In genomic region chr14:61477845-61478438, GRCh38 we compare ENCODE assay signal across 8 cellular contexts.
DNase-seq lines count a peak whose midpoint lies in the region; ATAC-seq and TF ChIP-seq lines count a peak whose summit lies in the region.

No MANE protein-coding gene starts in this region.

- H3K9me3 Mint-ChIP-seq in CD4-positive, alpha-beta T cell, result no peaks in the 10 kb centered on the region

- POLR2A ChIA-PET in CD4-positive, alpha-beta T cell (lab: Charles Lee), result interaction anchor here (0.6 to 13.5 kb wide), 17 partner anchors 8 to 1229 kb away, joined by 3 to 124 read pairs (median 4); partner anchors contain the start of genes HIF1A and PPM1A

- peak overlapping the region; percentile 97 for H3K27ac ChIP-seq in CD4-positive, alpha-beta T cell (ENCODE audit: low read depth, low read length)
- peak overlapping the region; percentile 78 to 87 for H3K27ac ChIP-seq in testis

- no peaks in the 10 kb centered on the region for H3K27me3 Mint-ChIP-seq in CD4-positive, alpha-beta T cell

- peaks cover 74% of the 10 kb centered on the region for H3K36me3 Mint-ChIP-seq in CD4-positive, alpha-beta T cell (ENCODE audit: low read depth)

- H3K27ac Mint-ChIP-seq in CD4-positive, alpha-beta T cell, result peak overlapping the region; percentile 84

- no peak for ATAC-seq in CD4-positive, alpha-beta T cell (ENCODE audit: poor library complexity)
- ATAC-seq in left lobe of liver (peak; percentile 78), GM19455 (IDR thresholded peaks at IDR 0.05; ENCODE audit: unreplicated experiment) (no peak), HG03045 (IDR thresholded peaks at IDR 0.05; ENCODE audit: unreplicated experiment) (no peak)

- TF ChIP-seq EP300 in Ishikawa (IDR thresholded peaks at IDR 0.05; ENCODE audit: borderline replicate concordance), result no peak

- H3K36me3 ChIP-seq in adipocyte (ENCODE audit: control insufficient read depth, insufficient read depth, low read length, severe bottlenecking) (no peaks in the 10 kb centered on the region), testis (ENCODE audit: low read depth, missing control alignments) (no peaks in the 10 kb centered on the region)

- peaks cover 94% of the 10 kb centered on the region for H3K4me1 Mint-ChIP-seq in CD4-positive, alpha-beta T cell (ENCODE audit: low read depth)

- DNase-seq in CD4-positive, alpha-beta T cell, result peak in 3 of 10 experiments; percentile 16 to 22 (median 17)
- DNase-seq in adipocyte (ENCODE audit: low read depth) (peak; percentile 56), left lobe of liver (ENCODE audit: low spot score) (peak; percentile 85), testis (peak; percentile 55)
- no peak for DNase-seq in effector CD8-positive, alpha-beta T cell (lab: John Stamatoyannopoulos, UW)

- 62 to 86% methylated on average over 7 of the region's 7 CpGs for WGBS in testis, 2 donors

- CTCF ChIA-PET in CD4-positive, alpha-beta T cell (lab: Charles Lee), result interaction anchor here (1.2 to 2.4 kb wide), 5 partner anchors 12 to 22 kb away, joined by 3 to 7 read pairs (median 6); no protein-coding TSS in a partner anchor

- H3K4me3 Mint-ChIP-seq in CD4-positive, alpha-beta T cell, result peak overlapping the region; percentile 31

- no peaks in the 10 kb centered on the region for H3K27me3 ChIP-seq in CD4-positive, alpha-beta T cell (ENCODE audit: control insufficient read depth, insufficient read depth, low read length)
- H3K27me3 ChIP-seq in adipocyte (replicated peaks; ENCODE audit: control insufficient read depth, insufficient read depth, low read length) (no peaks in the 10 kb centered on the region), testis (no peaks in the 10 kb centered on the region)

- no peak for TF ChIP-seq CTCF in CD4-positive, alpha-beta T cell (IDR thresholded peaks at IDR 0.05)
- no peak for TF ChIP-seq CTCF in testis (IDR thresholded peaks at IDR 0.05)

- intact Hi-C loops in CD4-positive, alpha-beta T cell (cut with DNase I, micrococcal nuclease), result loop anchor here in 1 of 2 experiments (1.0 to 5.0 kb wide), 3 partner anchors 17 to 194 kb away; no protein-coding TSS in a partner anchor
- intact Hi-C loops in testis (cut with DNase I; ENCODE audit: low total_unique reads), result loop anchor here (10.0 kb wide), 1 partner anchor 257 kb away; no protein-coding TSS in a partner anchor

- H3K4me1 ChIP-seq in adipocyte (ENCODE audit: control insufficient read depth, insufficient read depth, low read length) (peaks cover 48% of the 10 kb centered on the region), testis (peaks cover 30% of the 10 kb centered on the region)

- H3K9ac ChIP-seq in adipocyte (ENCODE audit: low read length), result peak overlapping the region; percentile 75

- no peaks in the 10 kb centered on the region for H3K9me3 ChIP-seq in CD4-positive, alpha-beta T cell (ENCODE audit: control insufficient read depth, low read length)
- H3K9me3 ChIP-seq in adipocyte (ENCODE audit: control insufficient read depth, low read length), result no peaks in the 10 kb centered on the region
- H3K9me3 ChIP-seq in testis, result no peaks in the 10 kb centered on the region

- no peak for TF ChIP-seq POLR2A in testis (IDR thresholded peaks at IDR 0.05)

- TF ChIP-seq RAD21 in Ishikawa (IDR thresholded peaks at IDR 0.05; ENCODE audit: low read depth), result peak; percentile 25; the same call in 1 of the 2 replicates

- no peak overlapping the region for H3K4me3 ChIP-seq in adipocyte (ENCODE audit: low read length)
- H3K4me3 ChIP-seq in testis, result no peak overlapping the region

TF ChIP-seq in Ishikawa, 13 proteins besides CTCF, POLR2A, EP300 and RAD21:
- peak; percentile 87 for TF ChIP-seq NFIC (IDR thresholded peaks at IDR 0.05)
- TF ChIP-seq TAF1 (IDR thresholded peaks at IDR 0.05; ENCODE audit: low read depth), result no peak
- TF ChIP-seq TEAD4 (IDR thresholded peaks at IDR 0.05), result peak; percentile 39; the same call in 1 of the 2 replicates
- TF ChIP-seq FOXM1 (IDR thresholded peaks at IDR 0.05; ENCODE audit: borderline replicate concordance, low read depth), result no peak
- TF ChIP-seq CEBPB (IDR thresholded peaks at IDR 0.05), result no peak
- TF ChIP-seq EGR1 (IDR thresholded peaks at IDR 0.05), result no peak
- TF ChIP-seq MAX (IDR thresholded peaks at IDR 0.05), result no peak
- 0 out of 2 replicates have a peak, but pooled peaks have one; percentile 16 for TF ChIP-seq YY1 (IDR thresholded peaks at IDR 0.05; ENCODE audit: low read depth)
- peak; percentile 61 for TF ChIP-seq TCF12 (IDR thresholded peaks at IDR 0.05; ENCODE audit: low read depth)
- no peak for TF ChIP-seq REST (IDR thresholded peaks at IDR 0.05; ENCODE audit: low read depth)
- TF ChIP-seq USF1 (IDR thresholded peaks at IDR 0.05), result no peak
- TF ChIP-seq CREB1 (IDR thresholded peaks at IDR 0.05; ENCODE audit: low read depth), result no peak
- TF ChIP-seq ZBTB7A (IDR thresholded peaks at IDR 0.05; ENCODE audit: low read depth), result no peak
